Comparison of ENCODE assay signal across 1 cellular context in the genomic region with DNA sequence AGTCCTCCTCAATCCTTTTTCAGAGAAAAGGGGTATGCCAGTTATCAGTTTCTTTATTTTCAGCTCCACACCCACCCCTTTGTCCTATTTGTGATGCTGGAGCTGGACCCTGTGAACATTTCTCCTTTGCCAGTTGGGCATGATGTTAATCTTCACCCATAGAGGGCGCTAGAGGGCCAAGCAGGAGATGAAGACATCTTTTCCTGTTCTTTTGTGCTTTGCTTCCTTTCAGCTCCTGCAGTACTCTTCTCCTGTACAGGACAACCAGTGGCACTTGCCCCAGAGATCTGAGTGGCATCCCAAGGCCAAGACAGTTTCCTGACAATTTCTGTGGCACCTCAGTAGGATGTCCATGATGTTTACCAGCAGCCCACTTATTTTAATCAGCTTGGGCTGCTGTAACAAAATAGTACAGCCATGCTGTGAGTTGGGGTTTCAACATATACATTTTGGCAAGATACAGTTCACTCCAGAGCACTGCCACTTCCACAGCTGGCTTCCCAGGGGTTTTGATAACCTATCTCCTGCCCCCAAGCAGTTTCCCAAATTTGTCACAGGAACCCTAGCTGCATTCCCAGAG.
TF ChIP-seq lines count a peak whose summit lies in the region.

No MANE protein-coding gene starts in this region.

TF ChIP-seq in GM23338, 12 proteins besides CTCF, POLR2A, EP300 and RAD21 (continued from another document):
- TF ChIP-seq, protein P1, sequence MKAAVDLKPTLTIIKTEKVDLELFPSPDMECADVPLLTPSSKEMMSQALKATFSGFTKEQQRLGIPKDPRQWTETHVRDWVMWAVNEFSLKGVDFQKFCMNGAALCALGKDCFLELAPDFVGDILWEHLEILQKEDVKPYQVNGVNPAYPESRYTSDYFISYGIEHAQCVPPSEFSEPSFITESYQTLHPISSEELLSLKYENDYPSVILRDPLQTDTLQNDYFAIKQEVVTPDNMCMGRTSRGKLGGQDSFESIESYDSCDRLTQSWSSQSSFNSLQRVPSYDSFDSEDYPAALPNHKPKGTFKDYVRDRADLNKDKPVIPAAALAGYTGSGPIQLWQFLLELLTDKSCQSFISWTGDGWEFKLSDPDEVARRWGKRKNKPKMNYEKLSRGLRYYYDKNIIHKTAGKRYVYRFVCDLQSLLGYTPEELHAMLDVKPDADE (IDR thresholded peaks at IDR 0.05), result no peak
- TF ChIP-seq POLR2AphosphoS5 (IDR thresholded peaks at IDR 0.05; ENCODE audit: low read depth), result no peak
